8 cellular contexts compared by ENCODE assay signal in the genomic region with DNA sequence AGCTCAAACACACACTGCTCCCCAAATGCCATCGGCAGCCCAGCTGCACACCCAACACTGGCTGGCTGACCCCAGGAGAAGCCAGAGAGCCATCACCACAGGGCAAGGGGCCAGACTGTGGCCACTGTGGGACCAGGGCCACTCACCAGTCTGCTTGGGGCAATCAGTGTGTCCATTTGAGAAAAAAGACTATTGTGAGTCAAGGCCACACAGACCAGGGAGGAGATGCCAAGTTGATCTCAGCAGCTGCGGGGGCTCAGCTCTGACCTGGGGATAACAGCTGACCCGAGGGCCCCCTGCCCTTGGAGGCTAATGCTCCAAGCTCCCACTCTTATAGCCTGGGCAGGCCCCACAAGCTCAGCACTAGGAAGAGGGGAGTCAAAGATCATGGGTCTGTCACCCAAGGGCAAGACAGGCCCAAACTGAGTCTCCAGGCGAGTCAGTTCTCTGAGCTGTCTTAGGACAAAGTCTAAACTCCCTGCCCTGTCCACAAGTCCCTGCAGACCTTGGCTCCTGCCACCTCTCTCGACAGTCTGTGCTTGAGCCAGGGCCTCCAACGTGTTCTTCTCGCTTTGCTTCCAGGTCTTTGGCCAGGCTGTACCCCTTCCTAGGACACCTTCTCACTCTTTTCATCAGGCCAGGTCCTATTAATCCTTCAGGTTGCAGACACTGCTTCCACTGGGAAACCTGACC. TPM values are rescaled to one million over a fixed set of nuclear protein-coding genes. Genes with fewer than 3 reads are reported as not detected.
DNase-seq lines count a peak whose midpoint lies in the region; ATAC-seq and TF ChIP-seq lines count a peak whose summit lies in the region.

No MANE protein-coding gene starts in this region.

- H3K4me3 Mint-ChIP-seq in Caco-2 (ENCODE audit: unreplicated experiment), result no peak overlapping the region

- H3K4me1 ChIP-seq in Caco-2 (peaks cover 75% of the 10 kb centered on the region), PC-3 (ENCODE audit: insufficient read depth, low read length) (peaks cover 78% of the 10 kb centered on the region), trophoblast cell (ENCODE audit: control insufficient read depth in 1 of 2, insufficient read depth in 2 of 2, low read length in 2 of 2) (peaks cover 69 to 73% of the 10 kb centered on the region in 2 experiments)

- H2BK5ac ChIP-seq in trophoblast cell (ENCODE audit: low read depth, low read length, poor library complexity), result no peak overlapping the region

- ATAC-seq in PC-3, result no peak
- no peak for ATAC-seq in HG03342 (IDR thresholded peaks at IDR 0.05; ENCODE audit: unreplicated experiment)

- no CpG with 5 or more reads among the region's 7 CpGs for WGBS in trophoblast cell (ENCODE audit: extremely low coverage, insufficient coverage, insufficient read length)

- H3F3A ChIP-seq in PC-3 (ENCODE audit: low read length, unreplicated experiment), result peaks cover 4% of the 10 kb centered on the region

- H3K27me3 Mint-ChIP-seq in Caco-2 (ENCODE audit: insufficient read depth, unreplicated experiment), result no peaks in the 10 kb centered on the region

- no peak overlapping the region for H4K12ac ChIP-seq in trophoblast cell (ENCODE audit: low read depth, low read length)

- H3K27ac Mint-ChIP-seq in Caco-2 (ENCODE audit: unreplicated experiment), result peak overlapping the region; percentile 27

- H3K4me3 ChIP-seq in Caco-2 (ENCODE audit: low read depth, low read length), result no peak overlapping the region
- no peak overlapping the region; the same call in 1 of the 2 replicates for H3K4me3 ChIP-seq in PC-3 (ENCODE audit: low read length)
- H3K4me3 ChIP-seq in trophoblast cell (ENCODE audit: low read depth, low read length), result no peak overlapping the region

- H3K36me3 ChIP-seq in Caco-2 (ENCODE audit: control insufficient read depth, insufficient read depth, low read length) (no peaks in the 10 kb centered on the region; the same call in none of the 2 replicates), PC-3 (ENCODE audit: low read depth, low read length) (peaks cover 4% of the 10 kb centered on the region; the same call in 1 of the 2 replicates), trophoblast cell (ENCODE audit: control insufficient read depth in 1 of 2, insufficient read depth in 2 of 2, low read length in 2 of 2) (peaks cover 6 to 9% of the 10 kb centered on the region in 2 experiments)

- no peak overlapping the region for H3K18ac ChIP-seq in trophoblast cell (ENCODE audit: low read length)

- no peaks in the 10 kb centered on the region for H3K9me3 Mint-ChIP-seq in Caco-2 (ENCODE audit: unreplicated experiment)

- H3K4me2 ChIP-seq in PC-3 (ENCODE audit: low read length) (peak overlapping the region; percentile 71), trophoblast cell (ENCODE audit: low read length) (no peak overlapping the region)

- peak overlapping the region; percentile 7 for H2BK12ac ChIP-seq in trophoblast cell (ENCODE audit: low read length)

- H3K9me3 ChIP-seq in Caco-2, result no peaks in the 10 kb centered on the region
- no peaks in the 10 kb centered on the region for H3K9me3 ChIP-seq in PC-3 (ENCODE audit: low read length)
- no peaks in the 10 kb centered on the region for H3K9me3 ChIP-seq in trophoblast cell (ENCODE audit: insufficient read depth, low read depth, low read length)

- intact Hi-C loops in Caco-2 (cut with micrococcal nuclease; ENCODE audit: unreplicated experiment) (loop anchor here (5.0 kb wide), 1 partner anchor 83 kb away; no protein-coding TSS in a partner anchor), PC-3 (cut with micrococcal nuclease) (no loop called here)

- DNase-seq in Caco-2 (no peak), PC-3 (no peak), erythroblast (lab: John Stamatoyannopoulos, UW) (peak; percentile 30 to 54), trophoblast cell (no peak), amniotic stem cell (lab: John Stamatoyannopoulos, UW) (no peak), NCI-H748 (lab: John Stamatoyannopoulos, UW; ENCODE audit: unreplicated experiment) (no peak), NCI-H1417 (lab: John Stamatoyannopoulos, UW) (no peak)

- CTCF ChIA-PET in Caco-2 (lab: Charles Lee) (interaction anchor here (1.7 to 2.5 kb wide), 2 partner anchors 14 to 15 kb away, joined by 11 to 14 read pairs; no protein-coding TSS in a partner anchor), PC-3 (lab: Charles Lee) (interaction anchor here (1.1 kb wide), 1 partner anchor 14 kb away, joined by 4 read pairs; no protein-coding TSS in a partner anchor)

- POLR2A ChIA-PET in Caco-2 (lab: Charles Lee) (interaction anchor here (0.7 to 1.2 kb wide), 2 partner anchors 15 to 107 kb away, joined by 3 to 5 read pairs; a partner anchor contains a TSS), PC-3 (lab: Charles Lee; ENCODE audit: unreplicated experiment) (no interaction called here)

- no peaks in the 10 kb centered on the region for H3K9me2 ChIP-seq in PC-3 (replicated peaks; ENCODE audit: low read length)

- no peak overlapping the region for H3K23ac ChIP-seq in trophoblast cell (ENCODE audit: low read length)

- H3K79me2 ChIP-seq in PC-3 (ENCODE audit: low read length), result peaks cover 97% of the 10 kb centered on the region
- H3K79me2 ChIP-seq in trophoblast cell (ENCODE audit: control insufficient read depth, insufficient read depth, low read length, poor library complexity), result peaks cover 44% of the 10 kb centered on the region

- peaks cover 33% of the 10 kb centered on the region for H3K36me3 Mint-ChIP-seq in Caco-2 (ENCODE audit: insufficient read depth, unreplicated experiment)

- peaks cover 53% of the 10 kb centered on the region for H4K20me1 ChIP-seq in PC-3 (ENCODE audit: low read length)

- peaks cover 39% of the 10 kb centered on the region for H3K4me1 Mint-ChIP-seq in Caco-2 (ENCODE audit: low read depth, unreplicated experiment)

- H3K9ac ChIP-seq in PC-3 (ENCODE audit: low read length) (peak overlapping the region; percentile 20; the same call in 1 of the 2 replicates), trophoblast cell (ENCODE audit: low read length) (no peak overlapping the region)

- peaks cover 29% of the 10 kb centered on the region for H3K79me1 ChIP-seq in trophoblast cell (ENCODE audit: low read length)

- H4K91ac ChIP-seq in trophoblast cell (ENCODE audit: low read depth, low read length), result no peak overlapping the region

- peak overlapping the region; percentile 42 for H2AK5ac ChIP-seq in trophoblast cell (ENCODE audit: low read length)

- H3K27ac ChIP-seq in PC-3 (ENCODE audit: low read length) (peak overlapping the region; percentile 76), trophoblast cell (ENCODE audit: low read depth, low read length) (no peak overlapping the region)

- BruUV-seq in Caco-2 (replicated peaks; lab: Mats Ljungman, UMichigan) (no TSS peak), PC-3 (replicated peaks; lab: Mats Ljungman, UMichigan) (no TSS peak)

- no peak overlapping the region for H2BK120ac ChIP-seq in trophoblast cell (ENCODE audit: insufficient read depth, low read length, poor library complexity)

- no peak for TF ChIP-seq CTCF in Caco-2 (IDR thresholded peaks at IDR 0.05; ENCODE audit: insufficient read depth in 1 of 2, low read depth in 1 of 2, low read length in 1 of 2, severe bottlenecking in 1 of 2, unreplicated experiment in 1 of 2)
- TF ChIP-seq CTCF in PC-3 (conservative IDR thresholded peaks at IDR 0.05; ENCODE audit: low read depth, low read length), result no peak

- H2AFZ ChIP-seq in PC-3 (ENCODE audit: low read length) (no peak overlapping the region), trophoblast cell (ENCODE audit: insufficient read depth, low read length, poor library complexity) (peak overlapping the region; percentile 8)

- H3K27me3 ChIP-seq in Caco-2 (replicated peaks; ENCODE audit: control insufficient read depth, insufficient read depth, low read length) (no peaks in the 10 kb centered on the region), PC-3 (ENCODE audit: low read length) (no peaks in the 10 kb centered on the region), trophoblast cell (ENCODE audit: insufficient read depth, low read length) (no peaks in the 10 kb centered on the region)

- H3K4ac ChIP-seq in trophoblast cell (ENCODE audit: low read depth, low read length), result peak overlapping the region; percentile 77

- TF ChIP-seq POLR2A in erythroblast (IDR thresholded peaks at IDR 0.05; ENCODE audit: low read length), result no peak

- peak overlapping the region; percentile 38 for H3K14ac ChIP-seq in trophoblast cell (ENCODE audit: low read length)

- H4K8ac ChIP-seq in trophoblast cell (ENCODE audit: low read depth, low read length), result no peak overlapping the region

RNA-seq across cellular contexts. Expression of a gene that starts 30.1 kb away (rescaled TPM):
- total RNA-seq in Caco-2 (2022) (33.2 and 38.8 TPM in 2 replicates), PC-3 (2014; rRNA removed) (30.8 and 36.7 TPM in 2 replicates)
- polyA plus RNA-seq in trophoblast cell (2013), result 19.1 and 19.3 TPM in 2 replicates

Comparison
In these comparisons a context has a peak if more than half of its experiments do, and no peak if none do; other contexts are left out.
1. DNase-seq: peak in erythroblast (2 of 2); none in Caco-2 (0 of 2), PC-3 (single experiment), trophoblast cell (0 of 2), amniotic stem cell (single experiment), NCI-H748 (single experiment) and NCI-H1417 (0 of 3).